Comparison of ENCODE assay signal across 20 cellular contexts in the genomic region with DNA sequence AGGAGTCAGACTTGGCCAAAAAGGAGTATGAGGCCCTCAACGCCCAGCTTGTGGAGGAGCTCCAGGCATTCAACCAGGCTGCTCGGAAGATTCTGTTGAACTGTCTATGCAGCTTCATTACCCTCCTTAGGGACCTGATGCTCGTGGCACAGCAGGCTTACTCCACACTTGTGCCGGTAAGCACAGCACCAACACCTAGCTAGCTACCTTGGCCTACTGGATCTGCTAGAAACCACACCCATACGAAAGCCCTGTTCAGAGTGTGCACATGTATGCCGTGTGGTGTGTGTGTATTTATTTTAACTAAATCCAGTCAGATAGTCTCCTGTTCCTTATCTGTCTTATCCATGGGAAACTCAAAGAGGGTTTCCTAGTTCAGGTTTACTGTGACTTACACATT. TPM values are rescaled to one million over a fixed set of nuclear protein-coding genes. Genes with fewer than 3 reads are reported as not detected.
DNase-seq lines count a peak whose midpoint lies in the region; ATAC-seq, FAIRE-seq and TF ChIP-seq lines count a peak whose summit lies in the region.
"Had no signal": no experiment of that assay in that cellular context is flagged by ENCODE, and none has a peak within 500 bp of the region (broad histone marks: within the 10 kb centered on the region; RNA-seq: fewer than 3 reads in every experiment).

No MANE protein-coding gene starts in this region.

- no peak for TF ChIP-seq EP300 in GM12878 (IDR thresholded peaks at IDR 0.05; ENCODE audit: borderline replicate concordance in 1 of 2, control insufficient read depth in 1 of 2, low read depth in 2 of 2, low read length in 2 of 2)

- TF ChIP-seq RAD21 in GM12878 (IDR thresholded peaks at IDR 0.05; ENCODE audit: insufficient read depth, low read depth, low read length) = no peak

- H3K4me3 ChIP-seq in GM12878 = no peak overlapping the region
- H3K4me3 ChIP-seq in CD8-positive, alpha-beta memory T cell (ENCODE audit: low read length) = no peak overlapping the region

- 79% methylated on average over 6 of the region's 6 CpGs for WGBS in GM12878 (ENCODE audit: insufficient coverage, insufficient replicate concordance, low lambda C conversion rate, missing lambda C conversion rate)

- no peak overlapping the region for H3K27ac Mint-ChIP-seq in stimulated activated naive CD8-positive, alpha-beta T cell treated with anti-CD3 and anti-CD28 coated beads, Interleukin-15, amount 100 ng/mL, for 72 hours
- peak overlapping the region in 1 of 8 donors; percentile 51 for H3K27ac Mint-ChIP-seq in CD8-positive, alpha-beta memory T cell
- H3K27ac Mint-ChIP-seq: CD4-positive, alpha-beta memory T cell had no signal

- H3K4me3 Mint-ChIP-seq in stimulated activated naive CD8-positive, alpha-beta T cell treated with anti-CD3 and anti-CD28 coated beads, Interleukin-15, amount 100 ng/mL, for 72 hours = no peak overlapping the region
- H3K4me3 Mint-ChIP-seq in CD8-positive, alpha-beta memory T cell = no peak overlapping the region
- H3K4me3 Mint-ChIP-seq: CD4-positive, alpha-beta memory T cell had no signal

- FAIRE-seq in GM12878 (lab: Jason Lieb, UNC) (no peak), urothelium cell line (lab: Jason Lieb, UNC) (peak; percentile 40)
- FAIRE-seq: D721Med, GM12891, GM18507, H1 had no signal

- POLR2A ChIA-PET in GM12878 (lab: Charles Lee) = interaction anchor here (1.4 kb wide), 2 partner anchors 25 to 62 kb away, joined by 4 to 5 read pairs; no protein-coding TSS in a partner anchor
- POLR2A ChIA-PET in CD8-positive, alpha-beta memory T cell (lab: Charles Lee) = no interaction called here

- no peak overlapping the region for H3K4me2 ChIP-seq in GM12878 (ENCODE audit: control insufficient read depth, insufficient read depth)

- H3K27ac ChIP-seq in GM12878 (ENCODE audit: control insufficient read depth, insufficient read depth) = no peak overlapping the region
- no peak overlapping the region for H3K27ac ChIP-seq in CD8-positive, alpha-beta memory T cell (ENCODE audit: low read depth, low read length)

- H3K36me3 ChIP-seq in GM12878 (ENCODE audit: control insufficient read depth in 2 of 2, insufficient read depth in 2 of 2, low read length in 1 of 2) = no peaks in the 10 kb centered on the region
- no peaks in the 10 kb centered on the region for H3K36me3 ChIP-seq in CD8-positive, alpha-beta memory T cell (ENCODE audit: insufficient read depth, low read length)

- H3K4me1 Mint-ChIP-seq in stimulated activated naive CD8-positive, alpha-beta T cell treated with anti-CD3 and anti-CD28 coated beads, Interleukin-15, amount 100 ng/mL, for 72 hours = no peaks in the 10 kb centered on the region
- H3K4me1 Mint-ChIP-seq in CD8-positive, alpha-beta memory T cell = no peaks in the 10 kb centered on the region
- H3K4me1 Mint-ChIP-seq: CD4-positive, alpha-beta memory T cell had no signal

- no peaks in the 10 kb centered on the region for H3K27me3 ChIP-seq in GM12878 (replicated peaks in 1 of 2; ENCODE audit: control insufficient read depth in 2 of 2, insufficient read depth in 2 of 2, low read length in 1 of 2)
- H3K27me3 ChIP-seq in CD8-positive, alpha-beta memory T cell (ENCODE audit: insufficient read depth, low read length, poor library complexity, severe bottlenecking) = no peaks in the 10 kb centered on the region

- H3K4me1 ChIP-seq in GM12878 (ENCODE audit: control insufficient read depth, insufficient read depth, low read length) = no peaks in the 10 kb centered on the region
- no peaks in the 10 kb centered on the region for H3K4me1 ChIP-seq in CD8-positive, alpha-beta memory T cell (ENCODE audit: insufficient read depth, low read length)

- no peak for DNase-seq in stimulated activated naive CD8-positive, alpha-beta T cell treated with anti-CD3 and anti-CD28 coated beads, Interleukin-15, amount 100 ng/mL, for 72 hours
- DNase-seq in stimulated activated naive CD8-positive, alpha-beta T cell treated with anti-CD3 and anti-CD28 coated beads, Interleukin-15, Interleukin-2, amounts not matched to agents 100 U/mL and 50 U/mL, for 24 hours = no peak
- DNase-seq in GM12878 (ENCODE audit: low read depth, low spot score) (no peak), urothelium cell line (ENCODE audit: low spot score) (no peak), ureter (ENCODE audit: low spot score) (no peak), GM20000 (ENCODE audit: low spot score) (no peak)
- no peak for DNase-seq in CD8-positive, alpha-beta memory T cell
- DNase-seq: C1 segment of cervical spinal cord; CD4-positive, alpha-beta memory T cell; DMS 273 treated with DMSO at 0.1 percent for 48 hours; DMS79; EL; GDM1; H7; HCEC 1CT had no signal

- H3K9me3 Mint-ChIP-seq in stimulated activated naive CD8-positive, alpha-beta T cell treated with anti-CD3 and anti-CD28 coated beads, Interleukin-15, amount 100 ng/mL, for 72 hours = no peaks in the 10 kb centered on the region
- H3K9me3 Mint-ChIP-seq in CD8-positive, alpha-beta memory T cell = no peaks in the 10 kb centered on the region
- H3K9me3 Mint-ChIP-seq: CD4-positive, alpha-beta memory T cell had no signal

- H3K79me2 ChIP-seq in GM12878 (ENCODE audit: control insufficient read depth, insufficient read depth, low read length) = no peaks in the 10 kb centered on the region

- SMC1A ChIA-PET in GM12878 (lab: Charles Lee; ENCODE audit: uncharacterized antibody, unreplicated experiment) = interaction anchor here (1.2 to 13.3 kb wide), 7 partner anchors 8 to 138 kb away, joined by 3 to 130 read pairs (median 6); no protein-coding TSS in a partner anchor

- intact Hi-C loops in GM12878 (cut with micrococcal nuclease; ENCODE audit: unreplicated experiment) = no loop called here

- in situ Hi-C loops in GM12878 (cut with MboI) = no loop called here

- no peaks in the 10 kb centered on the region for H3K36me3 Mint-ChIP-seq in CD8-positive, alpha-beta memory T cell
- H3K36me3 Mint-ChIP-seq: CD4-positive, alpha-beta memory T cell had no signal

- RAD21 ChIA-PET in GM12878 (lab: Charles Lee; ENCODE audit: unreplicated experiment) = interaction anchor here (0.6 to 3.8 kb wide), 8 partner anchors 14 to 518 kb away, joined by 3 to 22 read pairs (median 4); no protein-coding TSS in a partner anchor

- H3K27me3 Mint-ChIP-seq in stimulated activated naive CD8-positive, alpha-beta T cell treated with anti-CD3 and anti-CD28 coated beads, Interleukin-15, amount 100 ng/mL, for 72 hours = no peaks in the 10 kb centered on the region
- H3K27me3 Mint-ChIP-seq in CD8-positive, alpha-beta memory T cell = peaks cover 0 to 11% of the 10 kb centered on the region in 2 donors

- no peak for TF ChIP-seq POLR2A in GM12878 (IDR thresholded peaks at IDR 0.05; ENCODE audit: low read depth, low read length)

- CTCF ChIA-PET in GM12878 (lab: Yijun Ruan, JAX) = interaction anchor here (0.9 to 2.7 kb wide), 9 partner anchors 9 to 139 kb away, joined by 3 to 15 read pairs (median 3); no protein-coding TSS in a partner anchor
- CTCF ChIA-PET in CD8-positive, alpha-beta memory T cell (lab: Charles Lee) = interaction anchor here (0.7 kb wide), 1 partner anchor 10 kb away, joined by 3 read pairs; no protein-coding TSS in a partner anchor

- H2AFZ ChIP-seq in GM12878 (ENCODE audit: control insufficient read depth, low read depth, low read length) = peak overlapping the region; percentile 15; the same call in 1 of the 2 replicates

- no peaks in the 10 kb centered on the region for H4K20me1 ChIP-seq in GM12878 (ENCODE audit: control insufficient read depth, insufficient read depth)

- peak; percentile 28 for ATAC-seq in stimulated activated naive CD8-positive, alpha-beta T cell treated with anti-CD3 and anti-CD28 coated beads, Interleukin-15, amount 100 ng/mL, for 72 hours
- no peak for ATAC-seq in stimulated activated naive CD8-positive, alpha-beta T cell treated with anti-CD3 and anti-CD28 coated beads, Interleukin-15, Interleukin-2, amounts not matched to agents 100 U/mL and 50 U/mL, for 24 hours
- ATAC-seq in GM12878 = peak; percentile 16
- ATAC-seq in esophagus mucosa = peak; percentile 68

- TF ChIP-seq CTCF in GM12878 (IDR thresholded peaks at IDR 0.05 in 2 of 3, conservative IDR thresholded peaks at IDR 0.05 in 1 of 3; ENCODE audit: control insufficient read depth in 2 of 3, extremely low read depth in 1 of 3, insufficient read depth in 1 of 3, low read depth in 3 of 3, low read length in 3 of 3) (no peak), GM20000 (IDR thresholded peaks at IDR 0.05; ENCODE audit: extremely low read depth, missing control alignments) (no peak)

- no peak overlapping the region for H3K9ac ChIP-seq in GM12878 (ENCODE audit: control insufficient read depth, insufficient read depth, low read length)

- no TSS peak for BruUV-seq in GM12878 (replicated peaks; lab: Mats Ljungman, UMichigan)

- H3K9me3 ChIP-seq in GM12878 (replicated peaks; ENCODE audit: control insufficient read depth, insufficient read depth, low read length) = no peaks in the 10 kb centered on the region; the same call in 2 of the 3 replicates
- no peaks in the 10 kb centered on the region for H3K9me3 ChIP-seq in CD8-positive, alpha-beta memory T cell (ENCODE audit: low read length)

RNA-seq across cellular contexts. Expression of a gene that starts 49.3 kb away (rescaled TPM):
- total RNA-seq in GM12878 (2013; cell fraction: nucleolus; rRNA removed) = 34.6 and 41.0 TPM in 2 replicates
- total RNA-seq in GM12878 (2014; rRNA removed) = 29.6 and 30.5 TPM in 2 replicates
- total RNA-seq in GM12878 (2014; rRNA removed; fragmentation: Illumina TruSeq; extraction: Trizol) = 28.8 and 29.4 TPM in 2 replicates
- 23.7 and 24.2 TPM in 2 replicates for total RNA-seq in GM12878 (2021)
- polyA plus RNA-seq in GM12878 (2011; ENCODE audit: low read depth) = 23.3 TPM
- 41.0 and 46.9 TPM in 2 replicates for polyA plus RNA-seq in GM12878 (2011; rRNA removed)
- 25.5 and 31.1 TPM in 2 replicates for polyA plus RNA-seq in GM12878 (2011; cell fraction: cytosol; rRNA removed)
- 32.6 and 35.2 TPM in 2 replicates for polyA plus RNA-seq in GM12878 (2011; cell fraction: nucleus; rRNA removed)
- polyA plus RNA-seq in GM12878 (2012) = 24.2 and 29.0 TPM in 2 replicates
- 52.4 and 55.8 TPM in 2 replicates for polyA plus RNA-seq in GM12878 (2014; fragmentation: Illumina TruSeq; extraction: Trizol)
- polyA plus RNA-seq in GM12878 (2014; fragmentation: Nextera tagmentation; extraction: Ambion mirVana) = 10 to 100 TPM; 40.4 to 43.9 TPM
- polyA plus RNA-seq in GM12878 (2014; rRNA removed) = 28.3 and 34.9 TPM in 2 replicates
- 10 to 100 TPM; 34.2 to 39.6 TPM for polyA plus RNA-seq in GM12878 (2016; fragmentation: Nextera tagmentation; extraction: Ambion mirVana)
- polyA minus RNA-seq in GM12878 (2011; rRNA and poly(A)+ RNA removed) = 38.8 and 50.5 TPM in 2 replicates
- polyA minus RNA-seq in GM12878 (2011; cell fraction: cytosol; rRNA and poly(A)+ RNA removed) = 8.7 and 9.1 TPM in 2 replicates
- 32.5 and 46.6 TPM in 2 replicates for polyA minus RNA-seq in GM12878 (2011; cell fraction: nucleus; rRNA and poly(A)+ RNA removed)
- 14.0 TPM for total RNA-seq in esophagus mucosa
- total RNA-seq in ureter = 21.1 TPM
- 10 to 100 TPM; 20.2 to 21.8 TPM for total RNA-seq in CD8-positive, alpha-beta memory T cell
- 27.3 TPM for polyA plus RNA-seq in CD8-positive, alpha-beta memory T cell

RNA-seq across cellular contexts. Expression of a gene that starts 49.4 kb away (rescaled TPM):
- total RNA-seq in GM12878 (2013; cell fraction: nucleolus; rRNA removed) = 63.8 and 64.3 TPM in 2 replicates
- total RNA-seq in GM12878 (2014; rRNA removed) (14.9 and 16.2 TPM in 2 replicates), GM12878 (2014; rRNA removed; fragmentation: Illumina TruSeq; extraction: Trizol) (18.6 and 19.5 TPM in 2 replicates), GM12878 (2021) (19.9 and 20.4 TPM in 2 replicates), esophagus mucosa (14.7 TPM), ureter (12.3 TPM)
- 4.1 TPM for polyA plus RNA-seq in GM12878 (2011; ENCODE audit: low read depth)
- polyA plus RNA-seq in GM12878 (2011; rRNA removed) (28.4 and 39.4 TPM in 2 replicates), GM12878 (2014; fragmentation: Illumina TruSeq; extraction: Trizol) (16.1 and 18.0 TPM in 2 replicates), GM12878 (2014; fragmentation: Nextera tagmentation; extraction: Ambion mirVana) (1 to 10 TPM; 4.3 to 5.7 TPM), GM12878 (2014; rRNA removed) (10.6 and 12.0 TPM in 2 replicates), GM12878 (2016; fragmentation: Nextera tagmentation; extraction: Ambion mirVana) (10 to 100 TPM; 10.6 to 13.3 TPM)
- 11.1 and 11.6 TPM in 2 replicates for polyA plus RNA-seq in GM12878 (2011; cell fraction: cytosol; rRNA removed)
- 12.3 and 14.6 TPM in 2 replicates for polyA plus RNA-seq in GM12878 (2011; cell fraction: nucleus; rRNA removed)
- 3.9 and 6.5 TPM in 2 replicates for polyA plus RNA-seq in GM12878 (2012)
- 23.1 and 26.7 TPM in 2 replicates for polyA minus RNA-seq in GM12878 (2011; rRNA and poly(A)+ RNA removed)
- polyA minus RNA-seq in GM12878 (2011; cell fraction: cytosol; rRNA and poly(A)+ RNA removed) = 11.2 and 13.5 TPM in 2 replicates
- 28.7 and 40.2 TPM in 2 replicates for polyA minus RNA-seq in GM12878 (2011; cell fraction: nucleus; rRNA and poly(A)+ RNA removed)
- 10 to 100 TPM; 20.5 to 22.4 TPM for total RNA-seq in CD8-positive, alpha-beta memory T cell
- polyA plus RNA-seq in CD8-positive, alpha-beta memory T cell = 3.2 TPM
